ENCODE assay signal across 9 cellular contexts in the genomic region with DNA sequence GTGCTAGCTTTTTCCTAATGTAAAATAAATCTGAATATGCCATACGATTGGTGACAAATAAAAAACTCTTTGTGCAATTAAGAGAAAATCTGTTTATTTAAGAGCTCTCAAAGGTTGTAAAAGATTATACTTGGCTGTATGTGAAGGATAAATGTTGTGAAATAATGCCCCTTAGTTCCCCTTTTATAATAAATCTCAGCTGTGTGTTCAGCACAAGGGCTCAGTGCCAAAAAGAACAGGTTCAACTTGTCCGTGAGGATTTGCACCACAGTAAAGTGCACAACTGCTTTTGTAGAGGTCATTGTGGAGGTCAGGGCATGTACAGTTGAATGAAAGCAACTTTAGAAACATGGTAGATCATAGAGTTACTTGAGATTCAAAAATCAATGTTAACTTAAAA.
A peak's percentile ranks its signal among the peaks of the same experiment; 100 is the strongest.
DNase-seq lines count a peak whose midpoint lies in the region; ATAC-seq and TF ChIP-seq lines count a peak whose summit lies in the region.
"Had no signal": no experiment of that assay in that cellular context is flagged by ENCODE, and none has a peak within 500 bp of the region (broad histone marks: within the 10 kb centered on the region; RNA-seq: fewer than 3 reads in every experiment).

No MANE protein-coding gene starts in this region.

- H3K4me1 ChIP-seq in testis: peaks cover 2% of the 10 kb centered on the region
- H3K4me1 ChIP-seq in ascending aorta: peaks cover 0 to 25% of the 10 kb centered on the region in 2 donors

- H3K27ac Mint-ChIP-seq in T-helper 17 cell: no peak overlapping the region

- WGBS in testis, 2 donors: 41 to 43% methylated on average over 2 of the region's 2 CpGs

- TF ChIP-seq POLR2A in testis (IDR thresholded peaks at IDR 0.05): no peak

- H3K36me3 Mint-ChIP-seq in T-helper 17 cell (ENCODE audit: low read depth): no peaks in the 10 kb centered on the region

- H3K4me3 ChIP-seq in LNCaP clone FGC (ENCODE audit: low read depth, low read length) (peak overlapping the region; percentile 3; the same call in 1 of the 2 replicates), testis (no peak overlapping the region), ascending aorta (no peak overlapping the region)

- H3K36me3 ChIP-seq in testis (ENCODE audit: low read depth, missing control alignments): no peaks in the 10 kb centered on the region
- H3K36me3 ChIP-seq in ascending aorta: no peaks in the 10 kb centered on the region

- no peaks in the 10 kb centered on the region for H3K27me3 Mint-ChIP-seq in T-helper 17 cell
- H3K27me3 Mint-ChIP-seq: central memory CD8-positive, alpha-beta T cell had no signal

- H3K4me3 Mint-ChIP-seq in T-helper 17 cell: no peak overlapping the region
- H3K4me3 Mint-ChIP-seq: central memory CD8-positive, alpha-beta T cell had no signal

- intact Hi-C loops in left cardiac atrium (cut with DNase I): no loop called here
- intact Hi-C loops in testis (cut with DNase I; ENCODE audit: low total_unique reads): no loop called here
- intact Hi-C loops in ascending aorta (cut with DNase I): no loop called here

- no peak for TF ChIP-seq CTCF in LNCaP clone FGC (IDR thresholded peaks at IDR 0.05; ENCODE audit: control insufficient read depth, extremely low read depth, insufficient read depth)
- no peak for TF ChIP-seq CTCF in testis (IDR thresholded peaks at IDR 0.05)
- TF ChIP-seq CTCF in ascending aorta (IDR thresholded peaks at IDR 0.05): no peak

- peak; percentile 84 to 90 for ATAC-seq in left cardiac atrium
- no peak for ATAC-seq in T-helper 17 cell

- DNase-seq in LNCaP clone FGC (ENCODE audit: low read depth): peak; percentile 97
- peak; percentile 62 for DNase-seq in NOMO-1 treated with DMSO at 0.1 percent for 48 hours (lab: John Stamatoyannopoulos, UW; ENCODE audit: unreplicated experiment)
- DNase-seq in left cardiac atrium: peak; percentile 24
- DNase-seq in testis: peak; percentile 56
- DNase-seq in T-helper 17 cell: no peak
- no peak for DNase-seq in caudate nucleus (lab: John Stamatoyannopoulos, UW)
- no peak for DNase-seq in ascending aorta (ENCODE audit: low spot score in 2 of 2)
- DNase-seq: GF-D8 had no signal

- peaks cover 2% of the 10 kb centered on the region for H3K4me1 Mint-ChIP-seq in T-helper 17 cell
- H3K4me1 Mint-ChIP-seq: central memory CD8-positive, alpha-beta T cell had no signal

- H3K27ac ChIP-seq in testis: no peak overlapping the region
- H3K27ac ChIP-seq in caudate nucleus (ENCODE audit: low read depth, low read length): no peak overlapping the region
- H3K27ac ChIP-seq in ascending aorta: no peak overlapping the region

- no peaks in the 10 kb centered on the region for H3K9me3 ChIP-seq in testis
- H3K9me3 ChIP-seq in T-helper 17 cell (ENCODE audit: control insufficient read depth, low read length, poor library complexity, severe bottlenecking): no peaks in the 10 kb centered on the region
- no peaks in the 10 kb centered on the region for H3K9me3 ChIP-seq in ascending aorta

- H3K27me3 ChIP-seq in testis (no peaks in the 10 kb centered on the region), ascending aorta (no peaks in the 10 kb centered on the region)

Comparison
In these comparisons a context has a peak if more than half of its experiments do, and no peak if none do; other contexts are left out.
1. DNase-seq: peak in LNCaP clone FGC (single experiment), NOMO-1 treated with DMSO at 0.1 percent for 48 hours (single experiment), left cardiac atrium (single experiment) and testis (single experiment); none in T-helper 17 cell (0 of 3), caudate nucleus (0 of 61) and ascending aorta (0 of 2).